In genomic region chr5:171336486-171337206, GRCh38 we compare ENCODE assay signal across 8 cellular contexts. TPM values are rescaled to one million over a fixed set of nuclear protein-coding genes. Genes with fewer than 3 reads are reported as not detected.
A peak's percentile ranks its signal among the peaks of the same experiment; 100 is the strongest.
DNase-seq lines count a peak whose midpoint lies in the region; ATAC-seq, FAIRE-seq and TF ChIP-seq lines count a peak whose summit lies in the region.

No MANE protein-coding gene starts in this region.

- POLR2A ChIA-PET in activated CD4-positive, alpha-beta T cell treated with anti-CD3 and anti-CD28 coated beads, Interleukin-2, amount 10 ng/mL, durations not matched to agents 7 days and 5 days (lab: Charles Lee): no interaction called here

- peak overlapping the region; percentile 25 for H3K4me3 Mint-ChIP-seq in activated CD4-positive, alpha-beta T cell treated with anti-CD3 and anti-CD28 coated beads, Interleukin-2, amount 10 ng/mL, durations not matched to agents 7 days and 5 days
- H3K4me3 Mint-ChIP-seq in activated naive CD8-positive, alpha-beta T cell treated with anti-CD3 and anti-CD28 coated beads, Interleukin-2, amount 50 U/mL, for 24 hours: peak overlapping the region; percentile 63

- peaks cover 6% of the 10 kb centered on the region for H3K4me1 ChIP-seq in left ventricle myocardium inferior
- H3K4me1 ChIP-seq in trophoblast cell (ENCODE audit: control insufficient read depth in 1 of 2, insufficient read depth in 2 of 2, low read length in 2 of 2): peaks cover 0 to 4% of the 10 kb centered on the region in 2 experiments

- no peak for TF ChIP-seq POLR2A in GM12891 (IDR thresholded peaks at IDR 0.05; ENCODE audit: low read depth, low read length)

- no peak overlapping the region for H2BK120ac ChIP-seq in trophoblast cell (ENCODE audit: insufficient read depth, low read length, poor library complexity)

- H3K27me3 ChIP-seq in left ventricle myocardium inferior (ENCODE audit: low read depth) (peaks cover 99% of the 10 kb centered on the region), trophoblast cell (ENCODE audit: insufficient read depth, low read length) (no peaks in the 10 kb centered on the region)

- WGBS in trophoblast cell (ENCODE audit: extremely low coverage, insufficient coverage, insufficient read length): no CpG with 5 or more reads among the region's 32 CpGs

- H3K23ac ChIP-seq in trophoblast cell (ENCODE audit: low read length): no peak overlapping the region

- peak overlapping the region; percentile 67 for H3K4me2 ChIP-seq in trophoblast cell (ENCODE audit: low read length)

- peak; percentile 68 for TF ChIP-seq CTCF in left ventricle myocardium inferior (IDR thresholded peaks at IDR 0.05; ENCODE audit: borderline replicate concordance)

- DNase-seq in activated CD4-positive, alpha-beta T cell treated with anti-CD3 and anti-CD28 coated beads, Interleukin-2, amount 10 ng/mL, durations not matched to agents 7 days and 5 days: peak; percentile 23
- no peak for DNase-seq in activated CD4-positive, alpha-beta T cell treated with anti-CD3 and anti-CD28 coated beads for 4 hours
- DNase-seq in NCI-H2029 (lab: John Stamatoyannopoulos, UW) (peak; percentile 30), left ventricle myocardium inferior (no peak), trophoblast cell (peak; percentile 55 to 71), GM12891 (ENCODE audit: insufficient read length, low spot score) (no peak)
- DNase-seq in activated naive CD8-positive, alpha-beta T cell treated with anti-CD3 and anti-CD28 coated beads, Interleukin-2, amount 50 U/mL, for 24 hours: peak; percentile 28

- no peaks in the 10 kb centered on the region for H3K9me3 ChIP-seq in left ventricle myocardium inferior (replicated peaks)
- no peaks in the 10 kb centered on the region for H3K9me3 ChIP-seq in trophoblast cell (ENCODE audit: insufficient read depth, low read depth, low read length)

- no peak overlapping the region for H2BK12ac ChIP-seq in trophoblast cell (ENCODE audit: low read length)

- ATAC-seq in activated naive CD8-positive, alpha-beta T cell treated with anti-CD3 and anti-CD28 coated beads, Interleukin-2, amount 50 U/mL, for 24 hours: peak; percentile 36
- ATAC-seq in HG02885 (IDR thresholded peaks at IDR 0.05; ENCODE audit: poor library complexity, unreplicated experiment): no peak

- H4K8ac ChIP-seq in trophoblast cell (ENCODE audit: low read depth, low read length): peak overlapping the region; percentile 56

- H3K9me3 Mint-ChIP-seq in activated CD4-positive, alpha-beta T cell treated with anti-CD3 and anti-CD28 coated beads, Interleukin-2, amount 10 ng/mL, durations not matched to agents 7 days and 5 days: no peaks in the 10 kb centered on the region
- no peaks in the 10 kb centered on the region for H3K9me3 Mint-ChIP-seq in activated naive CD8-positive, alpha-beta T cell treated with anti-CD3 and anti-CD28 coated beads, Interleukin-2, amount 50 U/mL, for 24 hours

- H3K9ac ChIP-seq in trophoblast cell (ENCODE audit: low read length): no peak overlapping the region

- H3K4ac ChIP-seq in trophoblast cell (ENCODE audit: low read depth, low read length): no peak overlapping the region

- no peaks in the 10 kb centered on the region for H3K79me2 ChIP-seq in trophoblast cell (ENCODE audit: control insufficient read depth, insufficient read depth, low read length, poor library complexity)

- H4K12ac ChIP-seq in trophoblast cell (ENCODE audit: low read depth, low read length): no peak overlapping the region

- no peak overlapping the region for H3K18ac ChIP-seq in trophoblast cell (ENCODE audit: low read length)

- intact Hi-C loops in left ventricle myocardium inferior (cut with micrococcal nuclease): no loop called here

- CTCF ChIA-PET in activated CD4-positive, alpha-beta T cell treated with anti-CD3 and anti-CD28 coated beads, Interleukin-2, amount 10 ng/mL, durations not matched to agents 7 days and 5 days (lab: Charles Lee): no interaction called here

- H3K4me3 ChIP-seq in left ventricle myocardium inferior (peak overlapping the region; percentile 64), trophoblast cell (ENCODE audit: low read depth, low read length) (no peak overlapping the region)

- no peak overlapping the region for H3K14ac ChIP-seq in trophoblast cell (ENCODE audit: low read length)

- peaks cover 5% of the 10 kb centered on the region for H3K4me1 Mint-ChIP-seq in activated CD4-positive, alpha-beta T cell treated with anti-CD3 and anti-CD28 coated beads, Interleukin-2, amount 10 ng/mL, durations not matched to agents 7 days and 5 days
- H3K4me1 Mint-ChIP-seq in activated naive CD8-positive, alpha-beta T cell treated with anti-CD3 and anti-CD28 coated beads, Interleukin-2, amount 50 U/mL, for 24 hours: peaks cover 3% of the 10 kb centered on the region

- H3K36me3 ChIP-seq in left ventricle myocardium inferior: no peaks in the 10 kb centered on the region
- H3K36me3 ChIP-seq in trophoblast cell (ENCODE audit: control insufficient read depth in 1 of 2, insufficient read depth in 2 of 2, low read length in 2 of 2): no peaks in the 10 kb centered on the region

- H3K27ac ChIP-seq in left ventricle myocardium inferior (replicated peaks) (no peak overlapping the region), trophoblast cell (ENCODE audit: low read depth, low read length) (no peak overlapping the region)

- peak overlapping the region; percentile 58 for H2AFZ ChIP-seq in trophoblast cell (ENCODE audit: insufficient read depth, low read length, poor library complexity)

- H2AK5ac ChIP-seq in trophoblast cell (ENCODE audit: low read length): no peak overlapping the region

- FAIRE-seq in GM12891 (lab: Jason Lieb, UNC): no peak

- H3K36me3 Mint-ChIP-seq in activated CD4-positive, alpha-beta T cell treated with anti-CD3 and anti-CD28 coated beads, Interleukin-2, amount 10 ng/mL, durations not matched to agents 7 days and 5 days (ENCODE audit: low read depth): no peaks in the 10 kb centered on the region
- no peaks in the 10 kb centered on the region for H3K36me3 Mint-ChIP-seq in activated naive CD8-positive, alpha-beta T cell treated with anti-CD3 and anti-CD28 coated beads, Interleukin-2, amount 50 U/mL, for 24 hours (ENCODE audit: low read depth)

- no peak overlapping the region for H2BK5ac ChIP-seq in trophoblast cell (ENCODE audit: low read depth, low read length, poor library complexity)

- H3K27me3 Mint-ChIP-seq in activated CD4-positive, alpha-beta T cell treated with anti-CD3 and anti-CD28 coated beads, Interleukin-2, amount 10 ng/mL, durations not matched to agents 7 days and 5 days: peaks cover 46% of the 10 kb centered on the region
- peaks cover 42% of the 10 kb centered on the region for H3K27me3 Mint-ChIP-seq in activated naive CD8-positive, alpha-beta T cell treated with anti-CD3 and anti-CD28 coated beads, Interleukin-2, amount 50 U/mL, for 24 hours

- no peak overlapping the region for H3K27ac Mint-ChIP-seq in activated CD4-positive, alpha-beta T cell treated with anti-CD3 and anti-CD28 coated beads, Interleukin-2, amount 10 ng/mL, durations not matched to agents 7 days and 5 days
- H3K27ac Mint-ChIP-seq in activated naive CD8-positive, alpha-beta T cell treated with anti-CD3 and anti-CD28 coated beads, Interleukin-2, amount 50 U/mL, for 24 hours: no peak overlapping the region

- no peak overlapping the region for H4K91ac ChIP-seq in trophoblast cell (ENCODE audit: low read depth, low read length)

- no peaks in the 10 kb centered on the region for H3K79me1 ChIP-seq in trophoblast cell (ENCODE audit: low read length)

TF ChIP-seq in GM12891, 5 proteins besides CTCF, POLR2A, EP300 and RAD21:
- no peak for TF ChIP-seq POLR2AphosphoS5 (IDR thresholded peaks at IDR 0.05; ENCODE audit: low read depth, low read length)
- TF ChIP-seq TAF1 (IDR thresholded peaks at IDR 0.05; ENCODE audit: low read depth, low read length): no peak
- TF ChIP-seq POU2F2 (IDR thresholded peaks at IDR 0.05; ENCODE audit: low read depth, low read length): no peak

RNA-seq across cellular contexts. Expression of gene TLX3, which starts 27.6 kb away (rescaled TPM):
- not detected for total RNA-seq in activated CD4-positive, alpha-beta T cell treated with anti-CD3 and anti-CD28 coated beads, Interleukin-2, amount 10 ng/mL, durations not matched to agents 7 days and 5 days
- not detected for total RNA-seq in left ventricle myocardium inferior
- not detected in 2 replicates for polyA plus RNA-seq in trophoblast cell (2013)
- not detected for polyA plus RNA-seq in GM12891 (2012; ENCODE audit: low read depth, missing spikeins)

RNA-seq across cellular contexts. Expression of gene NPM1, which starts 51.0 kb away (rescaled TPM):
- total RNA-seq in activated CD4-positive, alpha-beta T cell treated with anti-CD3 and anti-CD28 coated beads, Interleukin-2, amount 10 ng/mL, durations not matched to agents 7 days and 5 days: 1,000 to 10,000 TPM; 1,050 to 1,562 TPM
- 389 TPM for total RNA-seq in left ventricle myocardium inferior
- polyA plus RNA-seq in trophoblast cell (2013): 1,500 and 1,549 TPM in 2 replicates
- 4,411 TPM for polyA plus RNA-seq in GM12891 (2012; ENCODE audit: low read depth, missing spikeins)

Comparison
In these comparisons a context has a peak if more than half of its experiments do, and no peak if none do; other contexts are left out.
1. DNase-seq: peak in activated CD4-positive, alpha-beta T cell treated with anti-CD3 and anti-CD28 coated beads, Interleukin-2, amount 10 ng/mL, durations not matched to agents 7 days and 5 days (single experiment), NCI-H2029 (single experiment), activated naive CD8-positive, alpha-beta T cell treated with anti-CD3 and anti-CD28 coated beads, Interleukin-2, amount 50 U/mL, for 24 hours (single experiment) and trophoblast cell (2 of 2); none in activated CD4-positive, alpha-beta T cell treated with anti-CD3 and anti-CD28 coated beads for 4 hours (0 of 2), left ventricle myocardium inferior (single experiment) and GM12891 (single experiment).